Comparison of ENCODE assay signal across 18 cellular contexts in the genomic region with DNA sequence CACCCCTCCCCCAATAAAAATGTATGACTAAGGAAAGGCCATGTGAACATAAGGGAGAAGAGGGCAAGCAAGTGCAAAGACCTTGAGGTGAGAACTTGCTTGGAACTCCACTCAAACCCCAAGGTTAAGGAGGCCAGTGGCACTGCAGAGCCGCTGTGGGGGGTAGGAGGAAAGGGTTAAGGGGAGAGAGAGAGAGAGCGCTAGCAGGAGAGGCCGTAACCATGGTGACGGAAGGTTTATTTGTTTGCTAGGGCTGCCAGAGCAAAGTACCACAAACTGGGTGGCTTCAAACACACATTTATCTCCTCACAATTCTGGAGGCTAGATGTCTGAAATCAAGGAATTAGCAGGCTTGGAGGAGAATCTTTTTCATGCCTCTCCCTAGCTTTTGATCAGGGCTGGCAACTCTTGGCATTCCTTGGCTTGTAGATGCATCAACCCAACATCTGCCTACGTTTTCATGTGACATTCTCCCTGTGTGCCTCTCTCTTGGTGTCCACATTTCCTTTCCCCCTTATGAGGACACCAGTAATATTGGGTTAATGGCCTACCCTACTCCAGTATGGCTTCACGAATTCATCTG. TPM values are rescaled to one million over a fixed set of nuclear protein-coding genes. Genes with fewer than 3 reads are reported as not detected.
DNase-seq lines count a peak whose midpoint lies in the region; ATAC-seq, FAIRE-seq and TF ChIP-seq lines count a peak whose summit lies in the region.
"Had no signal": no experiment of that assay in that cellular context is flagged by ENCODE, and none has a peak within 500 bp of the region (broad histone marks: within the 10 kb centered on the region; RNA-seq: fewer than 3 reads in every experiment).

No MANE protein-coding gene starts in this region.

- no peaks in the 10 kb centered on the region for H3K9me3 ChIP-seq in K562 (replicated peaks; ENCODE audit: control insufficient read depth, insufficient read depth, low read depth, low read length)
- no peaks in the 10 kb centered on the region for H3K9me3 ChIP-seq in liver (ENCODE audit: control insufficient read depth in 4 of 4, low read length in 3 of 4)
- no peaks in the 10 kb centered on the region for H3K9me3 ChIP-seq in esophagus muscularis mucosa
- H3K9me3 ChIP-seq: upper lobe of left lung had no signal

- H3K9me3 Mint-ChIP-seq in activated naive CD4-positive, alpha-beta T cell treated with anti-CD3 and anti-CD28 coated beads for 36 hours = no peaks in the 10 kb centered on the region
- H3K9me3 Mint-ChIP-seq in HFFc6 = no peaks in the 10 kb centered on the region
- H3K9me3 Mint-ChIP-seq: activated naive CD8-positive, alpha-beta T cell treated with anti-CD3 and anti-CD28 coated beads for 36 hours; stimulated activated naive B cell treated with anti-CD40 and anti-IgM and Interleukin-4, amounts not matched to agents 10 μg/mL and 1 μg/mL and 100 μg/mL, for 72 hours had no signal

- no peaks in the 10 kb centered on the region for H3K9me1 ChIP-seq in K562 (ENCODE audit: control insufficient read depth, insufficient read depth, low read length)

- H3K4me1 ChIP-seq in K562 (replicated peaks in 1 of 2; ENCODE audit: control insufficient read depth in 2 of 2, insufficient read depth in 2 of 2, low read length in 2 of 2) = no peaks in the 10 kb centered on the region
- H3K4me1 ChIP-seq in liver (ENCODE audit: control insufficient read depth in 4 of 4, insufficient read depth in 4 of 4, low read length in 3 of 4) = peaks cover 2 to 10% (median 7%) of the 10 kb centered on the region in 4 donors
- peaks cover 0 to 10% (median 0%) of the 10 kb centered on the region in 4 donors for H3K4me1 ChIP-seq in esophagus muscularis mucosa
- H3K4me1 ChIP-seq: upper lobe of left lung had no signal

- H3K79me2 ChIP-seq in K562 (ENCODE audit: control insufficient read depth, insufficient read depth, low read length) = no peaks in the 10 kb centered on the region

- H3K4me3 ChIP-seq in K562 (no peak overlapping the region), liver (ENCODE audit: low read depth in 1 of 3, low read length in 3 of 3) (no peak overlapping the region), esophagus muscularis mucosa (no peak overlapping the region)
- H3K4me3 ChIP-seq: GM23248, skin epidermis, upper lobe of left lung had no signal

- peaks cover 24% of the 10 kb centered on the region for H3K27me3 Mint-ChIP-seq in activated naive CD4-positive, alpha-beta T cell treated with anti-CD3 and anti-CD28 coated beads for 36 hours (ENCODE audit: low read depth)
- H3K27me3 Mint-ChIP-seq in HFFc6 (ENCODE audit: insufficient read depth) = peaks cover 46% of the 10 kb centered on the region

- POLR2A ChIA-PET in K562 (lab: Yijun Ruan, JAX) = no interaction called here

- H3K27ac Mint-ChIP-seq in activated naive CD4-positive, alpha-beta T cell treated with anti-CD3 and anti-CD28 coated beads for 36 hours = no peak overlapping the region
- no peak overlapping the region for H3K27ac Mint-ChIP-seq in HFFc6
- H3K27ac Mint-ChIP-seq: activated naive CD8-positive, alpha-beta T cell treated with anti-CD3 and anti-CD28 coated beads for 36 hours; stimulated activated naive B cell treated with anti-CD40 and anti-IgM and Interleukin-4, amounts not matched to agents 10 μg/mL and 1 μg/mL and 100 μg/mL, for 72 hours had no signal

- BruUV-seq in K562 (replicated peaks; lab: Mats Ljungman, UMichigan) = no TSS peak

- CTCF ChIA-PET in K562 (lab: Yijun Ruan, JAX; ENCODE audit: low intra/inter-chr PET ratio) = no interaction called here
- CTCF ChIA-PET in activated naive CD4-positive, alpha-beta T cell treated with anti-CD3 and anti-CD28 coated beads for 36 hours (lab: Charles Lee) = interaction anchor here (1.1 kb wide), 1 partner anchor 39 kb away, joined by 4 read pairs; no protein-coding TSS in a partner anchor

- TF ChIP-seq EP300 in K562 (IDR thresholded peaks at IDR 0.05; ENCODE audit: low read length) (no peak), esophagus muscularis mucosa (IDR thresholded peaks at IDR 0.05) (no peak)

- H3K36me3 Mint-ChIP-seq in activated naive CD4-positive, alpha-beta T cell treated with anti-CD3 and anti-CD28 coated beads for 36 hours (ENCODE audit: low read depth) = no peaks in the 10 kb centered on the region
- H3K36me3 Mint-ChIP-seq in HFFc6 (ENCODE audit: low read depth) = no peaks in the 10 kb centered on the region
- H3K36me3 Mint-ChIP-seq: activated naive CD8-positive, alpha-beta T cell treated with anti-CD3 and anti-CD28 coated beads for 36 hours; stimulated activated naive B cell treated with anti-CD40 and anti-IgM and Interleukin-4, amounts not matched to agents 10 μg/mL and 1 μg/mL and 100 μg/mL, for 72 hours had no signal

- no peak for TF ChIP-seq CTCF in K562 (IDR thresholded peaks at IDR 0.05 in 2 of 3, conservative IDR thresholded peaks at IDR 0.05 in 1 of 3; ENCODE audit: insufficient read depth in 2 of 3, low read depth in 1 of 3, low read length in 3 of 3)
- no peak for TF ChIP-seq CTCF in liver (IDR thresholded peaks at IDR 0.05; ENCODE audit: low read depth, low read length, missing input control)
- TF ChIP-seq CTCF in esophagus muscularis mucosa (IDR thresholded peaks at IDR 0.05) = no peak
- TF ChIP-seq CTCF in HFFc6 (IDR thresholded peaks at IDR 0.05) = no peak

- no peak overlapping the region for H3K4me2 ChIP-seq in K562 (ENCODE audit: insufficient read depth, low read length)

- peaks cover 12% of the 10 kb centered on the region for H3K4me1 Mint-ChIP-seq in activated naive CD4-positive, alpha-beta T cell treated with anti-CD3 and anti-CD28 coated beads for 36 hours (ENCODE audit: low read depth)
- peaks cover 7% of the 10 kb centered on the region; the same call in 1 of the 2 replicates for H3K4me1 Mint-ChIP-seq in HFFc6 (ENCODE audit: low read depth)

- TF ChIP-seq POLR2A in K562 (conservative IDR thresholded peaks at IDR 0.05) (no peak), esophagus muscularis mucosa (IDR thresholded peaks at IDR 0.05; ENCODE audit: low read depth) (no peak)

- H2AFZ ChIP-seq in K562 (ENCODE audit: low read depth, low read length) = no peak overlapping the region
- H2AFZ ChIP-seq: GM23248 had no signal

- DNase-seq in DMS53 treated with DMSO at 0.1 percent for 48 hours (lab: John Stamatoyannopoulos, UW; ENCODE audit: unreplicated experiment) (peak; percentile 46), NAMALWA (ENCODE audit: low spot score) (peak; percentile 5), K562 (ENCODE audit: extremely low read depth in 1 of 4, low spot score in 3 of 4) (no peak), CD1c-positive myeloid dendritic cell (ENCODE audit: extremely low spot score) (no peak), esophagus muscularis mucosa (ENCODE audit: extremely low spot score) (no peak), HFFc6 (no peak)
- no peak for DNase-seq in activated naive CD4-positive, alpha-beta T cell treated with anti-CD3 and anti-CD28 coated beads for 36 hours
- DNase-seq: activated CD4-positive, alpha-beta T cell treated with anti-CD3 and anti-CD28 coated beads for 4 hours; activated naive CD8-positive, alpha-beta T cell treated with anti-CD3 and anti-CD28 coated beads for 36 hours; DMS 273 treated with DMSO at 0.1 percent for 48 hours; foreskin fibroblast; GM23248; occipital lobe; SHP77 treated with DMSO at 0.1 percent for 48 hours; stimulated activated naive B cell treated with anti-CD40 and anti-IgM and Interleukin-4, amounts not matched to agents 10 μg/mL and 1 μg/mL and 100 μg/mL, for 72 hours; upper lobe of left lung had no signal

- TF ChIP-seq RAD21 in K562 (CRISPR knock-in tag; conservative IDR thresholded peaks at IDR 0.05 in 1 of 2, IDR thresholded peaks at IDR 0.05 in 1 of 2) (no peak), liver (IDR thresholded peaks at IDR 0.05) (no peak)

- ATAC-seq in K562 = no peak
- ATAC-seq: stimulated activated naive B cell treated with anti-CD40 and anti-IgM and Interleukin-4, amounts not matched to agents 10 μg/mL and 1 μg/mL and 100 μg/mL, for 72 hours had no signal

- peaks cover 32 to 49% of the 10 kb centered on the region in 2 experiments for H3K27me3 ChIP-seq in K562 (ENCODE audit: control insufficient read depth in 2 of 2, insufficient read depth in 2 of 2, low read length in 2 of 2)
- H3K27me3 ChIP-seq in liver (ENCODE audit: control insufficient read depth in 4 of 4, insufficient read depth in 4 of 4, low read length in 3 of 4) = peaks cover 0 to 3% (median 0%) of the 10 kb centered on the region in 4 donors
- peaks cover 0 to 19% (median 0%) of the 10 kb centered on the region in 4 donors for H3K27me3 ChIP-seq in esophagus muscularis mucosa
- H3K27me3 ChIP-seq: upper lobe of left lung had no signal

- no peak overlapping the region for H3K4me3 Mint-ChIP-seq in activated naive CD4-positive, alpha-beta T cell treated with anti-CD3 and anti-CD28 coated beads for 36 hours
- no peak overlapping the region for H3K4me3 Mint-ChIP-seq in HFFc6
- H3K4me3 Mint-ChIP-seq: activated naive CD8-positive, alpha-beta T cell treated with anti-CD3 and anti-CD28 coated beads for 36 hours; stimulated activated naive B cell treated with anti-CD40 and anti-IgM and Interleukin-4, amounts not matched to agents 10 μg/mL and 1 μg/mL and 100 μg/mL, for 72 hours had no signal

- no peaks in the 10 kb centered on the region for H3K36me3 ChIP-seq in K562 (ENCODE audit: control insufficient read depth, insufficient read depth, low read length)
- no peaks in the 10 kb centered on the region for H3K36me3 ChIP-seq in liver (ENCODE audit: control insufficient read depth in 4 of 4, insufficient read depth in 3 of 4, low read depth in 1 of 4, low read length in 3 of 4)
- no peaks in the 10 kb centered on the region for H3K36me3 ChIP-seq in esophagus muscularis mucosa
- H3K36me3 ChIP-seq: upper lobe of left lung had no signal

- in situ Hi-C loops in K562 (cut with MboI) = no loop called here

- FAIRE-seq in K562 (lab: Jason Lieb, UNC) = no peak

- H3K9ac ChIP-seq in K562 (ENCODE audit: insufficient read depth in 1 of 2, low read depth in 2 of 2, low read length in 2 of 2) (no peak overlapping the region), liver (ENCODE audit: low read depth in 1 of 2, low read length in 2 of 2) (no peak overlapping the region)
- H3K9ac ChIP-seq: GM23248 had no signal

- H4K20me1 ChIP-seq in K562 (replicated peaks; ENCODE audit: control insufficient read depth, insufficient read depth, low read length) = no peaks in the 10 kb centered on the region

- 8% methylated on average over 6 of the region's 6 CpGs for WGBS in K562 (ENCODE audit: insufficient coverage, low coverage, missing lambda C conversion rate)
- WGBS in liver = 25% methylated on average over 6 of the region's 6 CpGs
- WGBS in esophagus muscularis mucosa = 90% methylated on average over 6 of the region's 6 CpGs

- intact Hi-C loops in K562 (cut with micrococcal nuclease) (no loop called here), esophagus muscularis mucosa (cut with DNase I) (no loop called here)
- intact Hi-C loops in activated naive CD4-positive, alpha-beta T cell treated with anti-CD3 and anti-CD28 coated beads for 36 hours (cut with micrococcal nuclease) = no loop called here

- H3K27ac ChIP-seq in K562 (ENCODE audit: extremely low read depth, low read depth, low read length) (no peak overlapping the region), liver (ENCODE audit: low read depth in 1 of 2, low read length in 2 of 2) (no peak overlapping the region), esophagus muscularis mucosa (replicated peaks in 1 of 4) (no peak overlapping the region)
- H3K27ac ChIP-seq: GM23248, skin epidermis, upper lobe of left lung had no signal

RNA-seq across cellular contexts. Expression of a gene that starts 35.2 kb away (rescaled TPM):
- 3.3 and 12.6 TPM in 2 replicates for total RNA-seq in K562 (2011; cell fraction: chromatin; rRNA removed; ENCODE audit: low replicate concordance)
- 6.4 and 7.0 TPM in 2 replicates for total RNA-seq in K562 (2011; cell fraction: nucleolus; rRNA removed)
- total RNA-seq in K562 (2011; cell fraction: nucleoplasm; rRNA removed) = 10.3 and 13.6 TPM in 2 replicates
- total RNA-seq in K562 (2014; rRNA removed) (25.8 and 28.0 TPM in 2 replicates), K562 (2014; rRNA removed; fragmentation: Illumina TruSeq; extraction: Trizol) (36.5 and 38.9 TPM in 2 replicates), K562 (2015; rRNA removed; fragmentation: Illumina TruSeq; extraction: Trizol) (33.0 and 36.4 TPM in 2 replicates), K562 (2021) (25.1 and 29.9 TPM in 2 replicates), liver (10 to 100 TPM; 11.1 to 19.2 TPM), esophagus muscularis mucosa (10 to 100 TPM; 24.0 to 33.2 (median 26.9) TPM)
- polyA plus RNA-seq in K562 (2011; rRNA removed) (29.2 and 45.1 TPM in 2 replicates), K562 (2014; fragmentation: Illumina TruSeq; extraction: Trizol) (26.0 and 33.7 TPM in 2 replicates), K562 (2014; fragmentation: Nextera tagmentation; extraction: Ambion mirVana) (10 to 100 TPM; 50.7 to 51.0 TPM), K562 (2014; rRNA removed) (36.9 and 46.3 TPM in 2 replicates), liver (10 to 100 TPM; 21.6 to 25.0 TPM)
- polyA plus RNA-seq in K562 (2011; cell fraction: cytosol; rRNA removed) = 10.0 and 16.1 TPM in 2 replicates
- polyA plus RNA-seq in K562 (2011; cell fraction: nucleus; rRNA removed) = 6.0 and 10.8 TPM in 2 replicates
- 30.2 and 36.9 TPM in 2 replicates for polyA plus RNA-seq in K562 (2012)
- polyA minus RNA-seq in K562 (2011; rRNA and poly(A)+ RNA removed) = 8.2 and 9.4 TPM in 2 replicates
- polyA minus RNA-seq in K562 (2011; cell fraction: cytosol; rRNA and poly(A)+ RNA removed) = 5.6 and 7.2 TPM in 2 replicates
- polyA minus RNA-seq in K562 (2011; cell fraction: nucleus; rRNA and poly(A)+ RNA removed) = 2.3 and 3.6 TPM in 2 replicates
- total RNA-seq in activated naive CD4-positive, alpha-beta T cell treated with anti-CD3 and anti-CD28 coated beads for 36 hours = 10 to 100 TPM; 28.1 to 33.2 TPM
- 10 to 100 TPM; 18.9 to 26.7 (median 22.0) TPM for total RNA-seq in HFFc6 (2021; fragmentation: NEBNext Ultra II Directional; extraction: Animal tissue kit (Norgen Biotek cat#: 25700))

Comparison
In these comparisons a context has a peak if more than half of its experiments do, and no peak if none do; other contexts are left out.
1. DNase-seq: peak in DMS53 treated with DMSO at 0.1 percent for 48 hours (single experiment) and NAMALWA (single experiment); none in K562 (0 of 4), CD1c-positive myeloid dendritic cell (single experiment), activated naive CD4-positive, alpha-beta T cell treated with anti-CD3 and anti-CD28 coated beads for 36 hours (single experiment), esophagus muscularis mucosa (single experiment) and HFFc6 (single experiment).